9 cellular contexts compared by ENCODE assay signal in the genomic region with DNA sequence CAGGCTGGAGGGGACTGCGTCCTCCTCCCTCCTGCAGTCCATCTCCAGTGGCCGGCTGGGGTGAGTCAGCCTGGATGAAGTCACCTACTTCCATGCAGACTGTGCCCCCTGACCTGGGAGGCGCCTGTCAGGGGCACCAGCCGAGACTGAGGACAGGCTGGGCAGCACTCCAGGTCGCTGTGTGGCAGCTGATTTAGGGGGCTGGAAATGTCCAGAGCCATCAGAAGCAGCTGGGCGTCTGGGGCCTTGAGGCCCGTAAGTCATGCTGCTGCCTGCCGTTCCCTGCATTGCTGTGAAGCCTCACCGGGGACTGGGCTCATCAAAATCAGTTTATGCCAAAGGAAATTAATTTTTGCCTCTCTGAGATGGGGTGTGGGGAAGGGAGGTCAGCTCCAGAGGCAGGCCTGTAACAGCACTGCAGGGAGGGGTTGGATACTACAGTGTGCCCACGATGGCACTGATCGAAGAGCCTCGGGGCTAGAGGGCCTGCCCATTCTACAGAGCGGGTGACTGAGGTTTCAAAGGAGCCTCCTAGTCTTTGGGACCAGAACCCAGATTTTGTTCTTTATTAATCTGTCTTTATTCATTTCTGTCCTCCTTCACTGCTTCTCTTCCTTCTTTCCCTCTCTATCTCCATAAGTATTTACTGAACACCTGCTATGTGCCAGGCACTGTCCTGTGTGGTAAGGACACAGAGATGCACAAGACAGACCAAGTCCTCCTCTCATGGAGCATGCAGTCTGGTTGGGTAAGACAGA.
DNase-seq lines count a peak whose midpoint lies in the region; ATAC-seq, FAIRE-seq and TF ChIP-seq lines count a peak whose summit lies in the region.
"Had no signal": no experiment of that assay in that cellular context is flagged by ENCODE, and none has a peak within 500 bp of the region (broad histone marks: within the 10 kb centered on the region; RNA-seq: fewer than 3 reads in every experiment).

No MANE protein-coding gene starts in this region.

- no peaks in the 10 kb centered on the region for H3K36me3 Mint-ChIP-seq in activated CD4-positive, alpha-beta T cell treated with anti-CD3 and anti-CD28 coated beads, Interleukin-2, amount 10 ng/mL, durations not matched to agents 24 days and 14 days (ENCODE audit: low read depth)
- no peaks in the 10 kb centered on the region for H3K36me3 Mint-ChIP-seq in activated T-helper 2 cell treated with anti-CD3 and anti-CD28 coated beads, Interferon-gamma antibody, Interleukin-2, Interleukin-4, amounts not matched to agents 10 μg/mL and 5 μg/mL and 100 μg/mL, durations not matched to agents 14 hours and 24 hours and 36 hours (ENCODE audit: low read depth)

- FAIRE-seq in HepG2 (lab: Jason Lieb, UNC): peak; percentile 21

- H4K20me1 ChIP-seq in HepG2 (ENCODE audit: insufficient read depth, low read length): no peaks in the 10 kb centered on the region

- peak overlapping the region; percentile 43 for H3K4me2 ChIP-seq in HepG2 (ENCODE audit: low read depth, low read length)

- TF ChIP-seq CTCF in HepG2 (CRISPR knock-in tag; IDR thresholded peaks at IDR 0.05) (0 out of 2 replicates have a peak, but pooled peaks have one; percentile 10), tibial nerve (IDR thresholded peaks at IDR 0.05) (no peak)

- no peaks in the 10 kb centered on the region for H3K9me3 Mint-ChIP-seq in activated CD4-positive, alpha-beta T cell treated with anti-CD3 and anti-CD28 coated beads, Interleukin-2, amount 10 ng/mL, durations not matched to agents 24 days and 14 days
- no peaks in the 10 kb centered on the region for H3K9me3 Mint-ChIP-seq in activated T-helper 2 cell treated with anti-CD3 and anti-CD28 coated beads, Interferon-gamma antibody, Interleukin-2, Interleukin-4, amounts not matched to agents 10 μg/mL and 5 μg/mL and 100 μg/mL, durations not matched to agents 14 hours and 24 hours and 36 hours

- POLR2A ChIA-PET in HepG2 (lab: Yijun Ruan, JAX): interaction anchor here (0.6 to 1.2 kb wide), 4 partner anchors 8 to 24 kb away, joined by 3 to 12 read pairs (median 3); no protein-coding TSS in a partner anchor

- H3K4me1 ChIP-seq in HepG2 (ENCODE audit: insufficient read depth, low read length) (peaks cover 29% of the 10 kb centered on the region), tibial nerve (peaks cover 0 to 15% (median 8%) of the 10 kb centered on the region in 4 donors)

- ATAC-seq in HepG2: peak; percentile 97
- ATAC-seq in GM18520 (IDR thresholded peaks at IDR 0.05; ENCODE audit: unreplicated experiment): no peak

- no peak overlapping the region for H3K27ac Mint-ChIP-seq in activated CD4-positive, alpha-beta T cell treated with anti-CD3 and anti-CD28 coated beads, Interleukin-2, amount 10 ng/mL, durations not matched to agents 24 days and 14 days
- H3K27ac Mint-ChIP-seq in activated T-helper 2 cell treated with anti-CD3 and anti-CD28 coated beads, Interferon-gamma antibody, Interleukin-2, Interleukin-4, amounts not matched to agents 10 μg/mL and 5 μg/mL and 100 μg/mL, durations not matched to agents 14 hours and 24 hours and 36 hours: no peak overlapping the region

- H3K9ac ChIP-seq in HepG2 (ENCODE audit: insufficient read depth, low read depth, low read length): no peak overlapping the region

- intact Hi-C loops in HepG2 (cut with micrococcal nuclease; ENCODE audit: unreplicated experiment): loop anchor here (1.0 kb wide), 1 partner anchor 8 kb away; no protein-coding TSS in a partner anchor
- intact Hi-C loops in activated CD4-positive, alpha-beta T cell treated with anti-CD3 and anti-CD28 coated beads, Interleukin-2, amount 10 ng/mL, durations not matched to agents 24 days and 14 days (cut with micrococcal nuclease): no loop called here
- intact Hi-C loops in activated T-helper 2 cell treated with anti-CD3 and anti-CD28 coated beads, Interferon-gamma antibody, Interleukin-2, Interleukin-4, amounts not matched to agents 10 μg/mL and 5 μg/mL and 100 μg/mL, durations not matched to agents 14 hours and 24 hours and 36 hours (cut with micrococcal nuclease): no loop called here

- no peak overlapping the region for H2AFZ ChIP-seq in HepG2 (ENCODE audit: low read length)

- peak; percentile 77 for TF ChIP-seq EP300 in Ishikawa (IDR thresholded peaks at IDR 0.05; ENCODE audit: borderline replicate concordance)
- TF ChIP-seq EP300 in HepG2 (IDR thresholded peaks at IDR 0.05; ENCODE audit: low read depth in 2 of 2, low read length in 2 of 2): no peak
- TF ChIP-seq EP300 in HepG2 (CRISPR knock-in tag; IDR thresholded peaks at IDR 0.05; ENCODE audit: borderline replicate concordance): no peak
- TF ChIP-seq EP300 in tibial nerve (IDR thresholded peaks at IDR 0.05): peak in 1 of 2 donors; percentile 50

- H3K4me3 Mint-ChIP-seq in activated CD4-positive, alpha-beta T cell treated with anti-CD3 and anti-CD28 coated beads, Interleukin-2, amount 10 ng/mL, durations not matched to agents 24 days and 14 days: no peak overlapping the region
- no peak overlapping the region for H3K4me3 Mint-ChIP-seq in activated T-helper 2 cell treated with anti-CD3 and anti-CD28 coated beads, Interferon-gamma antibody, Interleukin-2, Interleukin-4, amounts not matched to agents 10 μg/mL and 5 μg/mL and 100 μg/mL, durations not matched to agents 14 hours and 24 hours and 36 hours (ENCODE audit: low read depth)

- TF ChIP-seq RAD21 in Ishikawa (IDR thresholded peaks at IDR 0.05; ENCODE audit: low read depth): no peak
- TF ChIP-seq RAD21 in HepG2 (CRISPR knock-in tag; IDR thresholded peaks at IDR 0.05): no peak

- H3K4me1 Mint-ChIP-seq in activated CD4-positive, alpha-beta T cell treated with anti-CD3 and anti-CD28 coated beads, Interleukin-2, amount 10 ng/mL, durations not matched to agents 24 days and 14 days: no peaks in the 10 kb centered on the region
- H3K4me1 Mint-ChIP-seq in activated T-helper 2 cell treated with anti-CD3 and anti-CD28 coated beads, Interferon-gamma antibody, Interleukin-2, Interleukin-4, amounts not matched to agents 10 μg/mL and 5 μg/mL and 100 μg/mL, durations not matched to agents 14 hours and 24 hours and 36 hours (ENCODE audit: low read depth): no peaks in the 10 kb centered on the region

- no peak overlapping the region for H3K27ac ChIP-seq in HepG2 (ENCODE audit: extremely low read length, insufficient read depth, low read length)
- H3K27ac ChIP-seq in tibial nerve: peak overlapping the region in 3 of 4 donors; percentile 56 to 87 (median 71)

- H3K79me2 ChIP-seq in HepG2 (ENCODE audit: insufficient read depth, low read length): no peaks in the 10 kb centered on the region

- H3K36me3 ChIP-seq in HepG2 (replicated peaks in 1 of 2; ENCODE audit: control insufficient read depth in 1 of 2, insufficient read depth in 2 of 2, low read length in 2 of 2) (no peaks in the 10 kb centered on the region), tibial nerve (peaks cover 0 to 6% (median 0%) of the 10 kb centered on the region in 3 donors)

- no peaks in the 10 kb centered on the region for H3K9me3 ChIP-seq in HepG2 (ENCODE audit: low read length)
- H3K9me3 ChIP-seq in tibial nerve: no peaks in the 10 kb centered on the region

- DNase-seq in dedifferentiated amniotic fluid mesenchymal stem cell (ENCODE audit: extremely low spot score): peak; percentile 57
- DNase-seq in HepG2 (ENCODE audit: low spot score): peak; percentile 77
- DNase-seq in tibial nerve (ENCODE audit: low spot score in 2 of 2): no peak
- no peak for DNase-seq in activated CD4-positive, alpha-beta T cell treated with anti-CD3 and anti-CD28 coated beads, Interleukin-2, amount 10 ng/mL, durations not matched to agents 24 days and 14 days
- DNase-seq in activated T-helper 2 cell treated with anti-CD3 and anti-CD28 coated beads, Interferon-gamma antibody, Interleukin-2, Interleukin-4, amounts not matched to agents 10 μg/mL and 5 μg/mL and 100 μg/mL, durations not matched to agents 14 hours and 24 hours and 36 hours (ENCODE audit: low spot score): no peak
- DNase-seq in stimulated activated naive CD4-positive, alpha-beta T cell (lab: John Stamatoyannopoulos, UW): no peak
- DNase-seq: NCI-H1436 treated with DMSO at 0.1 percent for 48 hours had no signal

- TF ChIP-seq POLR2A in HepG2 (IDR thresholded peaks at IDR 0.05; ENCODE audit: insufficient read depth in 1 of 2, low read depth in 2 of 2, low read length in 2 of 2) (no peak; a peak in 1 of 4 replicates), tibial nerve (IDR thresholded peaks at IDR 0.05) (no peak)

- 45% methylated on average over 10 of the region's 13 CpGs for WGBS in HepG2 (ENCODE audit: low lambda C conversion rate)
- 26 to 37% methylated on average over 11 of the region's 13 CpGs for WGBS in tibial nerve, 2 donors

- H3K4me3 ChIP-seq in HepG2 (replicated peaks in 1 of 3; ENCODE audit: insufficient read depth in 1 of 3, low read depth in 2 of 3, low read length in 3 of 3) (peak overlapping the region in 1 of 3 experiments; percentile 7; a peak in 1 of 6 replicates), tibial nerve (no peak overlapping the region)

- in situ Hi-C loops in HepG2 (cut with HindIII; ENCODE audit: extremely low pct_ligation_motif_present, low pct_unique_long_range_greater_than_20kb): no loop called here

- BruUV-seq in HepG2 (replicated peaks; lab: Mats Ljungman, UMichigan): no TSS peak

- H3K27me3 ChIP-seq in HepG2 (ENCODE audit: control insufficient read depth in 1 of 2, insufficient read depth in 2 of 2, low read length in 2 of 2) (no peaks in the 10 kb centered on the region), tibial nerve (no peaks in the 10 kb centered on the region)

- peaks cover 2% of the 10 kb centered on the region for H3K27me3 Mint-ChIP-seq in activated CD4-positive, alpha-beta T cell treated with anti-CD3 and anti-CD28 coated beads, Interleukin-2, amount 10 ng/mL, durations not matched to agents 24 days and 14 days
- no peaks in the 10 kb centered on the region for H3K27me3 Mint-ChIP-seq in activated T-helper 2 cell treated with anti-CD3 and anti-CD28 coated beads, Interferon-gamma antibody, Interleukin-2, Interleukin-4, amounts not matched to agents 10 μg/mL and 5 μg/mL and 100 μg/mL, durations not matched to agents 14 hours and 24 hours and 36 hours (ENCODE audit: low read depth)

- CTCF ChIA-PET in HepG2 (lab: Yijun Ruan, JAX; ENCODE audit: low intra/inter-chr PET ratio, low total read pairs): interaction anchor here (1.5 kb wide), 1 partner anchor 40 kb away, joined by 3 read pairs; no protein-coding TSS in a partner anchor

TF ChIP-seq in Ishikawa, 13 proteins besides CTCF, POLR2A, EP300 and RAD21 (continues in another document):
- TF ChIP-seq TEAD4 (IDR thresholded peaks at IDR 0.05) (0 out of 2 replicates have a peak, but pooled peaks have one; percentile 18), CREB1 (IDR thresholded peaks at IDR 0.05; ENCODE audit: low read depth) (no peak), YY1 (IDR thresholded peaks at IDR 0.05; ENCODE audit: low read depth) (no peak)

TF ChIP-seq in HepG2, 621 proteins besides CTCF, POLR2A, EP300 and RAD21 (continues in another document):
- TF ChIP-seq PHB2 (IDR thresholded peaks at IDR 0.05; ENCODE audit: partially characterized antibody) (no peak), MEF2D (CRISPR knock-in tag; IDR thresholded peaks at IDR 0.05) (no peak)

Comparison
In these comparisons a context has a peak if more than half of its experiments do, and no peak if none do; other contexts are left out.
1. DNase-seq: peak in dedifferentiated amniotic fluid mesenchymal stem cell (single experiment) and HepG2 (single experiment); none in tibial nerve (0 of 2), activated CD4-positive, alpha-beta T cell treated with anti-CD3 and anti-CD28 coated beads, Interleukin-2, amount 10 ng/mL, durations not matched to agents 24 days and 14 days (single experiment), activated T-helper 2 cell treated with anti-CD3 and anti-CD28 coated beads, Interferon-gamma antibody, Interleukin-2, Interleukin-4, amounts not matched to agents 10 μg/mL and 5 μg/mL and 100 μg/mL, durations not matched to agents 14 hours and 24 hours and 36 hours (single experiment) and stimulated activated naive CD4-positive, alpha-beta T cell (0 of 6).